ENCODE assay signal across 8 cellular contexts in genomic region chr19:11738746-11739620, GRCh38. TPM values are rescaled to one million over a fixed set of nuclear protein-coding genes. Genes with fewer than 3 reads are reported as not detected.
DNase-seq lines count a peak whose midpoint lies in the region; ATAC-seq lines count a peak whose summit lies in the region.

ZNF823 (minus strand) TSS chr19:11738946; CDS start chr19:11738819, 127 bp downstream.

- H3K36me3 Mint-ChIP-seq in IgD-negative memory B cell = peaks cover 5% of the 10 kb centered on the region
- peaks cover 18% of the 10 kb centered on the region for H3K36me3 Mint-ChIP-seq in activated T-cell treated with anti-CD3 and anti-CD28 coated beads, Interleukin-2, amount 50 U/mL, for 24 hours (ENCODE audit: low read depth)

- H3K9me3 ChIP-seq in esophagus (ENCODE audit: control insufficient read depth in 2 of 2, insufficient read depth in 1 of 2, low read depth in 1 of 2, low read length in 1 of 2) (no peaks in the 10 kb centered on the region), mucosa of rectum (ENCODE audit: control insufficient read depth in 2 of 2, low read length in 2 of 2) (no peaks in the 10 kb centered on the region)

- DNase-seq in DMS153 treated with DMSO at 0.1 percent for 48 hours (lab: John Stamatoyannopoulos, UW; ENCODE audit: unreplicated experiment) = peak; percentile 97
- DNase-seq in OCI-M1 (lab: John Stamatoyannopoulos, UW) = peak; percentile 100
- DNase-seq in activated T-cell treated with anti-CD3 and anti-CD28 coated beads, Interleukin-2, amount 50 U/mL, for 24 hours = peak; percentile 98
- peak; percentile 93 to 97 for DNase-seq in stimulated activated CD8-positive, alpha-beta memory T cell treated with anti-CD3 and anti-CD28 coated beads, Interleukin-4, amount 100 ng/mL, for 4 hours (ENCODE audit: low read depth in 2 of 2, low spot score in 1 of 2)

- no peaks in the 10 kb centered on the region for H3K27me3 Mint-ChIP-seq in IgD-negative memory B cell
- H3K27me3 Mint-ChIP-seq in activated T-cell treated with anti-CD3 and anti-CD28 coated beads, Interleukin-2, amount 50 U/mL, for 24 hours = peaks cover 3% of the 10 kb centered on the region

- H3K27ac ChIP-seq in esophagus (ENCODE audit: low read depth in 2 of 2, low read length in 1 of 2) (peak within 1 kb of the TSS; percentile 95 to 97), mucosa of rectum (ENCODE audit: low read depth in 2 of 2, low read length in 2 of 2) (peak within 1 kb of the TSS; percentile 96 to 98)

- H3K9ac ChIP-seq in mucosa of rectum (ENCODE audit: low read depth in 1 of 2, low read length in 2 of 2) = peak within 1 kb of the TSS; percentile 92 to 98

- peaks cover 13 to 15% (median 14%) of the 10 kb centered on the region in 3 donors for H3K4me1 Mint-ChIP-seq in IgD-negative memory B cell
- H3K4me1 Mint-ChIP-seq in activated T-cell treated with anti-CD3 and anti-CD28 coated beads, Interleukin-2, amount 50 U/mL, for 24 hours (ENCODE audit: low read depth) = peaks cover 27% of the 10 kb centered on the region

- H3K4me1 ChIP-seq in esophagus (ENCODE audit: control insufficient read depth in 2 of 2, insufficient read depth in 2 of 2, low read length in 1 of 2) (peaks cover 2% of the 10 kb centered on the region in 2 donors), mucosa of rectum (ENCODE audit: control insufficient read depth in 2 of 2, insufficient read depth in 2 of 2, low read length in 2 of 2) (peaks cover 10 to 16% of the 10 kb centered on the region in 2 donors)

- H3K36me3 ChIP-seq in esophagus (ENCODE audit: control insufficient read depth in 2 of 2, insufficient read depth in 2 of 2, low read length in 1 of 2) (no peaks in the 10 kb centered on the region), mucosa of rectum (ENCODE audit: control insufficient read depth in 2 of 2, insufficient read depth in 2 of 2, low read length in 2 of 2) (no peaks in the 10 kb centered on the region)

- 1% methylated on average over 35 of the region's 35 CpGs for WGBS in esophagus, 2 donors

- H3K9me3 Mint-ChIP-seq in IgD-negative memory B cell = peaks cover 0 to 2% (median 0%) of the 10 kb centered on the region in 3 donors
- no peaks in the 10 kb centered on the region for H3K9me3 Mint-ChIP-seq in activated T-cell treated with anti-CD3 and anti-CD28 coated beads, Interleukin-2, amount 50 U/mL, for 24 hours

- ATAC-seq in GM21576 (IDR thresholded peaks at IDR 0.05; ENCODE audit: unreplicated experiment) = peak; percentile 89

- peak within 1 kb of the TSS; percentile 7 to 85 (median 41) for H3K27ac Mint-ChIP-seq in IgD-negative memory B cell
- H3K27ac Mint-ChIP-seq in activated T-cell treated with anti-CD3 and anti-CD28 coated beads, Interleukin-2, amount 50 U/mL, for 24 hours = peak within 1 kb of the TSS; percentile 92

- H3K4me3 Mint-ChIP-seq in IgD-negative memory B cell = peak within 1 kb of the TSS; percentile 90 to 100 (median 99)
- H3K4me3 Mint-ChIP-seq in activated T-cell treated with anti-CD3 and anti-CD28 coated beads, Interleukin-2, amount 50 U/mL, for 24 hours = peak within 1 kb of the TSS; percentile 97

- H3K27me3 ChIP-seq in esophagus (ENCODE audit: control insufficient read depth in 1 of 2, insufficient read depth in 2 of 2, low read length in 2 of 2) (no peaks in the 10 kb centered on the region), mucosa of rectum (ENCODE audit: control insufficient read depth in 2 of 2, insufficient read depth in 2 of 2, low read length in 2 of 2) (no peaks in the 10 kb centered on the region)

- H3K4me3 ChIP-seq in esophagus (ENCODE audit: low read depth in 1 of 2, low read length in 2 of 2) (peak within 1 kb of the TSS; percentile 67 to 98), mucosa of rectum (ENCODE audit: low read length in 2 of 2) (peak within 1 kb of the TSS; percentile 88)

RNA-seq across cellular contexts. Expression of gene ZNF823, which starts in this region (rescaled TPM):
- 2.5 TPM for polyA plus RNA-seq in IgD-negative memory B cell
- polyA plus RNA-seq in esophagus = 1 to 10 TPM; 6.6 to 9.5 TPM

Comparison
In these comparisons a context has a peak if more than half of its experiments do, and no peak if none do; other contexts are left out.
1. Peak in every context shown above with its lines: DNase-seq, ATAC-seq, H3K4me3 ChIP-seq and H3K27ac ChIP-seq.